ENCODE assay signal across 23 cellular contexts in genomic region chr2:147760984-147761383, GRCh38.
"Had no signal": no experiment of that assay in that cellular context is flagged by ENCODE, and none has a peak within 500 bp of the region (broad histone marks: within the 10 kb centered on the region; RNA-seq: fewer than 3 reads in every experiment).

No MANE protein-coding gene starts in this region.

- H3K27ac ChIP-seq: foreskin keratinocyte, left ventricle myocardium inferior, neural progenitor cell, sigmoid colon, spleen, testis, vagina, VCaP had no signal

- H3K9ac ChIP-seq: neural progenitor cell had no signal

- H3K27ac Mint-ChIP-seq: activated CD4-positive, alpha-beta T cell treated with anti-CD3 and anti-CD28 coated beads, Interleukin-2, amount 10 ng/mL, durations not matched to agents 7 days and 5 days; activated CD8-positive, alpha-beta T cell treated with anti-CD3 and anti-CD28 coated beads, Interleukin-2, amount 10 ng/mL, durations not matched to agents 7 days and 5 days; activated naive CD8-positive, alpha-beta T cell treated with anti-CD3 and anti-CD28 coated beads for 36 hours; activated T-helper 17 cell treated with anti-CD3 and anti-CD28 coated beads, Interleukin-2, amount 50 U/mL, for 72 hours; mesothelial cell of epicardium; naive thymus-derived CD8-positive, alpha-beta T cell; neural progenitor cell; progenitor cell of endocrine pancreas; T-helper 2 cell treated with Interferon-gamma antibody and Interleukin-4, amounts not matched to agents 5 μg/mL and 100 μg/mL, for 36 hours; type B pancreatic cell had no signal

- H3K36me3 ChIP-seq: left ventricle myocardium inferior, neural progenitor cell, sigmoid colon, spleen, vagina had no signal

- ATAC-seq: activated CD4-positive, CD25-positive, alpha-beta regulatory T cell treated with anti-CD3 and anti-CD28 coated beads, Interleukin-2, amount 50 U/mL, for 24 hours; activated CD8-positive, alpha-beta T cell treated with anti-CD3 and anti-CD28 coated beads, Interleukin-2, amount 10 ng/mL, durations not matched to agents 7 days and 5 days; activated T-helper 17 cell treated with anti-CD3 and anti-CD28 coated beads, Interleukin-2, amount 50 U/mL, for 72 hours; foreskin keratinocyte; naive thymus-derived CD8-positive, alpha-beta T cell had no signal

- H3K4me1 Mint-ChIP-seq: activated CD4-positive, alpha-beta T cell treated with anti-CD3 and anti-CD28 coated beads, Interleukin-2, amount 10 ng/mL, durations not matched to agents 7 days and 5 days; activated naive CD8-positive, alpha-beta T cell treated with anti-CD3 and anti-CD28 coated beads for 36 hours; activated T-helper 17 cell treated with anti-CD3 and anti-CD28 coated beads, Interleukin-2, amount 50 U/mL, for 72 hours; naive thymus-derived CD8-positive, alpha-beta T cell had no signal

- H3K36me3 Mint-ChIP-seq: activated naive CD8-positive, alpha-beta T cell treated with anti-CD3 and anti-CD28 coated beads for 36 hours; mesothelial cell of epicardium; naive thymus-derived CD8-positive, alpha-beta T cell; neural progenitor cell; type B pancreatic cell had no signal

- H3K27me3 ChIP-seq: foreskin keratinocyte, neural progenitor cell, sigmoid colon, spleen, testis, vagina had no signal

- DNase-seq: activated CD4-positive, alpha-beta T cell treated with anti-CD3 and anti-CD28 coated beads, Interleukin-2, amount 10 ng/mL, durations not matched to agents 7 days and 5 days; activated CD8-positive, alpha-beta T cell treated with anti-CD3 and anti-CD28 coated beads, Interleukin-2, amount 10 ng/mL, durations not matched to agents 7 days and 5 days; activated naive CD8-positive, alpha-beta T cell treated with anti-CD3 and anti-CD28 coated beads for 36 hours; activated T-cell treated with anti-CD3 and anti-CD28 coated beads, Interleukin-2, amount 50 U/mL, for 1 hour; amniotic stem cell; foreskin keratinocyte; left ventricle myocardium inferior; naive thymus-derived CD8-positive, alpha-beta T cell; retina; sigmoid colon; spleen; stimulated activated CD4-positive, alpha-beta T cell treated with anti-CD3 and anti-CD28 coated beads, Interleukin-4, amount 100 ng/mL, for 1 hour; stimulated activated naive CD4-positive, alpha-beta T cell; testis had no signal

- H3K4me2 ChIP-seq: neural progenitor cell had no signal

- H3K9me3 Mint-ChIP-seq: activated T-helper 17 cell treated with anti-CD3 and anti-CD28 coated beads, Interleukin-2, amount 50 U/mL, for 72 hours; T-helper 2 cell treated with Interferon-gamma antibody and Interleukin-4, amounts not matched to agents 5 μg/mL and 100 μg/mL, for 36 hours; type B pancreatic cell had no signal

- H3K4me1 ChIP-seq: foreskin keratinocyte, left ventricle myocardium inferior, sigmoid colon, spleen, vagina had no signal

- H3K27me3 Mint-ChIP-seq: activated CD4-positive, alpha-beta T cell treated with anti-CD3 and anti-CD28 coated beads, Interleukin-2, amount 10 ng/mL, durations not matched to agents 7 days and 5 days; activated naive CD8-positive, alpha-beta T cell treated with anti-CD3 and anti-CD28 coated beads for 36 hours had no signal

- H3K4me3 Mint-ChIP-seq: activated CD4-positive, alpha-beta T cell treated with anti-CD3 and anti-CD28 coated beads, Interleukin-2, amount 10 ng/mL, durations not matched to agents 7 days and 5 days; activated CD8-positive, alpha-beta T cell treated with anti-CD3 and anti-CD28 coated beads, Interleukin-2, amount 10 ng/mL, durations not matched to agents 7 days and 5 days; activated naive CD8-positive, alpha-beta T cell treated with anti-CD3 and anti-CD28 coated beads for 36 hours; activated T-helper 17 cell treated with anti-CD3 and anti-CD28 coated beads, Interleukin-2, amount 50 U/mL, for 72 hours; mesothelial cell of epicardium; naive thymus-derived CD8-positive, alpha-beta T cell; neural progenitor cell; T-helper 2 cell treated with Interferon-gamma antibody and Interleukin-4, amounts not matched to agents 5 μg/mL and 100 μg/mL, for 36 hours; type B pancreatic cell had no signal

- H3K4me3 ChIP-seq: left ventricle myocardium inferior, neural progenitor cell, sigmoid colon, spleen, testis, vagina had no signal
